In genomic region chr19:10736916-10737551, GRCh38 we compare ENCODE assay signal across 14 cellular contexts. TPM values are rescaled to one million over a fixed set of nuclear protein-coding genes. Genes with fewer than 3 reads are reported as not detected.
A peak's percentile ranks its signal among the peaks of the same experiment; 100 is the strongest.
DNase-seq lines count a peak whose midpoint lies in the region; ATAC-seq, FAIRE-seq and TF ChIP-seq lines count a peak whose summit lies in the region.
"Had no signal": no experiment of that assay in that cellular context is flagged by ENCODE, and none has a peak within 500 bp of the region (broad histone marks: within the 10 kb centered on the region; RNA-seq: fewer than 3 reads in every experiment).

No MANE protein-coding gene starts in this region.

- ATAC-seq in Right ventricle myocardium superior (ENCODE audit: poor library complexity) (peak; percentile 23), K562 (peak; percentile 82), memory B cell (ENCODE audit: low read depth) (no peak)
- ATAC-seq: body of pancreas had no signal

- no peaks in the 10 kb centered on the region for H3K9me3 ChIP-seq in K562 (replicated peaks; ENCODE audit: control insufficient read depth, insufficient read depth, low read depth, low read length)
- H3K9me3 ChIP-seq in transverse colon = no peaks in the 10 kb centered on the region
- H3K9me3 ChIP-seq: body of pancreas had no signal

- peaks cover 45 to 53% of the 10 kb centered on the region in 2 experiments for H3K4me1 ChIP-seq in K562 (replicated peaks in 1 of 2; ENCODE audit: control insufficient read depth in 2 of 2, insufficient read depth in 2 of 2, low read length in 2 of 2)
- peaks cover 19 to 96% (median 60%) of the 10 kb centered on the region in 4 donors for H3K4me1 ChIP-seq in transverse colon
- H3K4me1 ChIP-seq: parathyroid adenoma had no signal

- no peak overlapping the region for H3K4me3 Mint-ChIP-seq in memory B cell

- no peak overlapping the region for H3K4me3 ChIP-seq in K562
- no peak overlapping the region for H3K4me3 ChIP-seq in transverse colon
- no peak overlapping the region for H3K4me3 ChIP-seq in foreskin fibroblast (ENCODE audit: low read depth in 1 of 2, low read length in 2 of 2)
- H3K4me3 ChIP-seq: body of pancreas had no signal

- H3K36me3 ChIP-seq in K562 (ENCODE audit: control insufficient read depth, insufficient read depth, low read length) = peaks cover 6% of the 10 kb centered on the region; the same call in 2 of the 3 replicates
- H3K36me3 ChIP-seq in transverse colon = peaks cover 0 to 7% (median 0%) of the 10 kb centered on the region in 4 donors

- peaks cover 8% of the 10 kb centered on the region for H3K36me3 Mint-ChIP-seq in memory B cell

- no peak for TF ChIP-seq RAD21 in K562 (CRISPR knock-in tag; conservative IDR thresholded peaks at IDR 0.05 in 1 of 2, IDR thresholded peaks at IDR 0.05 in 1 of 2)

- in situ Hi-C loops in K562 (cut with MboI) = no loop called here
- in situ Hi-C loops in transverse colon (cut with MboI; ENCODE audit: low pct_ligation_motif_present in 1 of 4, low pct_unique_long_range_greater_than_20kb in 1 of 4, low sequenced_read_pairs in 3 of 4) = no loop called here

- POLR2A ChIA-PET in K562 (lab: Yijun Ruan, JAX) = interaction anchor here (0.5 to 1.4 kb wide), 9 partner anchors 10 to 312 kb away, joined by 3 to 7 read pairs (median 4); partner anchors contain the start of genes DNM2 and TMED1

- no peak overlapping the region for H2AFZ ChIP-seq in K562 (ENCODE audit: low read depth, low read length)
- H2AFZ ChIP-seq: parathyroid adenoma had no signal

- peaks cover 95% of the 10 kb centered on the region for H3K79me2 ChIP-seq in K562 (ENCODE audit: control insufficient read depth, insufficient read depth, low read length)

- CTCF ChIA-PET in K562 (lab: Yijun Ruan, JAX; ENCODE audit: low intra/inter-chr PET ratio) = no interaction called here

- peak overlapping the region; percentile 30 to 78; a peak in 2 of 4 replicates for H3K9ac ChIP-seq in K562 (ENCODE audit: insufficient read depth in 1 of 2, low read depth in 2 of 2, low read length in 2 of 2)
- H3K9ac ChIP-seq: parathyroid adenoma had no signal

- peaks cover 34% of the 10 kb centered on the region for H3K4me1 Mint-ChIP-seq in memory B cell

- TF ChIP-seq EP300 in K562 (IDR thresholded peaks at IDR 0.05; ENCODE audit: low read length) (peak; percentile 45), transverse colon (IDR thresholded peaks at IDR 0.05; ENCODE audit: low read depth) (no peak)

- FAIRE-seq in K562 (lab: Jason Lieb, UNC) = peak; percentile 23

- peaks cover 2% of the 10 kb centered on the region for H3K9me3 Mint-ChIP-seq in memory B cell

- TF ChIP-seq CTCF in K562 (IDR thresholded peaks at IDR 0.05 in 2 of 3, conservative IDR thresholded peaks at IDR 0.05 in 1 of 3; ENCODE audit: insufficient read depth in 2 of 3, low read depth in 1 of 3, low read length in 3 of 3) (no peak), transverse colon (IDR thresholded peaks at IDR 0.05) (no peak), foreskin fibroblast (IDR thresholded peaks at IDR 0.05; ENCODE audit: low read depth, low read length) (no peak)

- H3K27me3 Mint-ChIP-seq in memory B cell = no peaks in the 10 kb centered on the region

- 46% methylated on average over 9 of the region's 9 CpGs for WGBS in K562 (ENCODE audit: insufficient coverage, low coverage, missing lambda C conversion rate)
- 62 to 82% methylated on average over 3 to 9 of the region's 9 CpGs for WGBS in transverse colon (ENCODE audit: low coverage in 1 of 2), 2 donors

- no peak for DNase-seq in Right ventricle myocardium superior
- no peak for DNase-seq in cardiac septum (ENCODE audit: low spot score)
- DNase-seq in K562 (ENCODE audit: extremely low read depth in 1 of 4, low spot score in 3 of 4) = peak in 3 of 4 experiments; percentile 26 to 75 (median 63)
- no peak for DNase-seq in memory B cell (ENCODE audit: low spot score in 2 of 2)
- DNase-seq in transverse colon = no peak
- no peak for DNase-seq in foreskin fibroblast
- no peak for DNase-seq in ureter (ENCODE audit: low spot score)
- no peak for DNase-seq in HT-29 (ENCODE audit: low spot score)
- DNase-seq: activated T-cell treated with anti-CD3 and anti-CD28 coated beads, Interleukin-2, amount 50 U/mL, for 1 hour; body of pancreas; DMS79 treated with DMSO at 0.1 percent for 48 hours had no signal

- no peaks in the 10 kb centered on the region for H3K27me3 ChIP-seq in K562 (ENCODE audit: control insufficient read depth in 2 of 2, insufficient read depth in 2 of 2, low read length in 2 of 2)
- no peaks in the 10 kb centered on the region for H3K27me3 ChIP-seq in transverse colon
- H3K27me3 ChIP-seq: body of pancreas had no signal

- peak overlapping the region; percentile 14; the same call in 1 of the 2 replicates for H3K4me2 ChIP-seq in K562 (ENCODE audit: insufficient read depth, low read length)

- H3K27ac ChIP-seq in K562 (ENCODE audit: extremely low read depth, low read depth, low read length) (peak overlapping the region; percentile 60; the same call in 2 of the 3 replicates), transverse colon (peak overlapping the region; percentile 86 to 88 (median 87))
- H3K27ac ChIP-seq: epithelial cell of prostate, parathyroid adenoma, VCaP had no signal

- BruUV-seq in K562 (replicated peaks; lab: Mats Ljungman, UMichigan) = no TSS peak

- no peak for TF ChIP-seq POLR2A in K562 (conservative IDR thresholded peaks at IDR 0.05)
- TF ChIP-seq POLR2A in transverse colon (IDR thresholded peaks at IDR 0.05) = no peak

- peak overlapping the region; percentile 93 for H3K27ac Mint-ChIP-seq in memory B cell

- no peaks in the 10 kb centered on the region for H3K9me1 ChIP-seq in K562 (ENCODE audit: control insufficient read depth, insufficient read depth, low read length)

- peaks cover 19% of the 10 kb centered on the region; the same call in 1 of the 2 replicates for H4K20me1 ChIP-seq in K562 (replicated peaks; ENCODE audit: control insufficient read depth, insufficient read depth, low read length)

- intact Hi-C loops in Right ventricle myocardium superior (cut with DNase I) = no loop called here
- intact Hi-C loops in cardiac septum (cut with DNase I) = no loop called here
- intact Hi-C loops in K562 (cut with micrococcal nuclease) = loop anchor here (2.0 kb wide), 1 partner anchor 18 kb away; the partner anchor contains the start of gene DNM2
- intact Hi-C loops in transverse colon (cut with DNase I; ENCODE audit: low total_unique reads) = no loop called here

TF ChIP-seq in K562, 482 proteins besides CTCF, POLR2A, EP300 and RAD21 (continues in another document):
- TF ChIP-seq ERF (CRISPR knock-in tag; IDR thresholded peaks at IDR 0.05) = no peak
- no peak for TF ChIP-seq SETDB1 (IDR thresholded peaks at IDR 0.05; ENCODE audit: low read length)
- TF ChIP-seq MEIS2 (IDR thresholded peaks at IDR 0.05; ENCODE audit: partially characterized antibody) = peak; percentile 95
- no peak for TF ChIP-seq CHD1 (IDR thresholded peaks at IDR 0.05; ENCODE audit: low read length)

RNA-seq across cellular contexts. Expression of gene DNM2, which starts 19.2 kb away (rescaled TPM):
- total RNA-seq in Right ventricle myocardium superior = 180 TPM
- 138 TPM for total RNA-seq in cardiac septum
- total RNA-seq in K562 (2011; cell fraction: chromatin; rRNA removed; ENCODE audit: low replicate concordance) = 612 and 1,251 TPM in 2 replicates
- total RNA-seq in K562 (2011; cell fraction: nucleolus; rRNA removed) = 540 and 557 TPM in 2 replicates
- total RNA-seq in K562 (2011; cell fraction: nucleoplasm; rRNA removed) = 513 and 610 TPM in 2 replicates
- 77.1 and 94.4 TPM in 2 replicates for total RNA-seq in K562 (2014; rRNA removed)
- 53.2 and 53.5 TPM in 2 replicates for total RNA-seq in K562 (2014; rRNA removed; fragmentation: Illumina TruSeq; extraction: Trizol)
- total RNA-seq in K562 (2015; rRNA removed; fragmentation: Illumina TruSeq; extraction: Trizol) = 66.6 and 67.2 TPM in 2 replicates
- total RNA-seq in K562 (2021) = 153 and 161 TPM in 2 replicates
- 72.6 and 122 TPM in 2 replicates for polyA plus RNA-seq in K562 (2011; rRNA removed)
- 66.0 and 77.5 TPM in 2 replicates for polyA plus RNA-seq in K562 (2011; cell fraction: cytosol; rRNA removed)
- 343 and 372 TPM in 2 replicates for polyA plus RNA-seq in K562 (2011; cell fraction: nucleus; rRNA removed)
- 121 and 177 TPM in 2 replicates for polyA plus RNA-seq in K562 (2012)
- 93.5 and 112 TPM in 2 replicates for polyA plus RNA-seq in K562 (2014; fragmentation: Illumina TruSeq; extraction: Trizol)
- 1 to 10 TPM; 2.2 to 2.4 TPM for polyA plus RNA-seq in K562 (2014; fragmentation: Nextera tagmentation; extraction: Ambion mirVana)
- polyA plus RNA-seq in K562 (2014; rRNA removed) = 88.8 and 104 TPM in 2 replicates
- 138 and 139 TPM in 2 replicates for polyA minus RNA-seq in K562 (2011; rRNA and poly(A)+ RNA removed)
- polyA minus RNA-seq in K562 (2011; cell fraction: cytosol; rRNA and poly(A)+ RNA removed) = 108 and 150 TPM in 2 replicates
- polyA minus RNA-seq in K562 (2011; cell fraction: nucleus; rRNA and poly(A)+ RNA removed) = 314 and 488 TPM in 2 replicates
- 1,000 to 10,000 TPM in 1 of 4 donors, 100 to 1,000 TPM in 3; 469 to 1,152 (median 585) TPM for total RNA-seq in transverse colon
- total RNA-seq in ureter = 352 TPM
- 180 and 196 TPM in 2 replicates for total RNA-seq in HT-29 (2014; rRNA removed; shearing (Covaris generic))

RNA-seq across cellular contexts. Expression of gene QTRT1, which starts 35.8 kb away (rescaled TPM):
- total RNA-seq in Right ventricle myocardium superior (24.8 TPM), cardiac septum (24.9 TPM), K562 (2014; rRNA removed) (34.6 and 43.6 TPM in 2 replicates), K562 (2014; rRNA removed; fragmentation: Illumina TruSeq; extraction: Trizol) (7.1 and 10.4 TPM in 2 replicates), K562 (2015; rRNA removed; fragmentation: Illumina TruSeq; extraction: Trizol) (32.8 and 33.7 TPM in 2 replicates), K562 (2021) (63.5 and 63.6 TPM in 2 replicates), transverse colon (100 to 1,000 TPM in 1 of 4 donors, 10 to 100 TPM in 3; 28.5 to 201 (median 39.9) TPM), ureter (64.2 TPM)
- 34.3 and 114 TPM in 2 replicates for total RNA-seq in K562 (2011; cell fraction: chromatin; rRNA removed; ENCODE audit: low replicate concordance)
- 106 TPM in 2 replicates for total RNA-seq in K562 (2011; cell fraction: nucleolus; rRNA removed)
- 68.0 and 71.0 TPM in 2 replicates for total RNA-seq in K562 (2011; cell fraction: nucleoplasm; rRNA removed)
- polyA plus RNA-seq in K562 (2011; rRNA removed) (30.5 and 46.6 TPM in 2 replicates), K562 (2014; fragmentation: Illumina TruSeq; extraction: Trizol) (19.3 and 44.0 TPM in 2 replicates), K562 (2014; fragmentation: Nextera tagmentation; extraction: Ambion mirVana) (1 to 10 TPM; 1.2 to 6.2 TPM), K562 (2014; rRNA removed) (65.5 and 77.8 TPM in 2 replicates)
- polyA plus RNA-seq in K562 (2011; cell fraction: cytosol; rRNA removed) = 37.2 and 62.5 TPM in 2 replicates
- polyA plus RNA-seq in K562 (2011; cell fraction: nucleus; rRNA removed) = 188 and 308 TPM in 2 replicates
- 29.4 and 72.1 TPM in 2 replicates for polyA plus RNA-seq in K562 (2012)
- polyA minus RNA-seq in K562 (2011; rRNA and poly(A)+ RNA removed) = 6.0 and 7.7 TPM in 2 replicates
- 15.5 and 16.8 TPM in 2 replicates for polyA minus RNA-seq in K562 (2011; cell fraction: cytosol; rRNA and poly(A)+ RNA removed)
- polyA minus RNA-seq in K562 (2011; cell fraction: nucleus; rRNA and poly(A)+ RNA removed) = 19.0 and 26.1 TPM in 2 replicates
- total RNA-seq in HT-29 (2014; rRNA removed; shearing (Covaris generic)) = 32.7 and 36.0 TPM in 2 replicates

Comparison
In these comparisons a context has a peak if more than half of its experiments do, and no peak if none do; other contexts are left out.
1. DNase-seq: peak in K562 (3 of 4); none in Right ventricle myocardium superior (single experiment), cardiac septum (single experiment), memory B cell (0 of 2), transverse colon (single experiment), foreskin fibroblast (0 of 2), ureter (single experiment) and HT-29 (single experiment).